Comparison of ENCODE assay signal across 1 cellular context in the genomic region with DNA sequence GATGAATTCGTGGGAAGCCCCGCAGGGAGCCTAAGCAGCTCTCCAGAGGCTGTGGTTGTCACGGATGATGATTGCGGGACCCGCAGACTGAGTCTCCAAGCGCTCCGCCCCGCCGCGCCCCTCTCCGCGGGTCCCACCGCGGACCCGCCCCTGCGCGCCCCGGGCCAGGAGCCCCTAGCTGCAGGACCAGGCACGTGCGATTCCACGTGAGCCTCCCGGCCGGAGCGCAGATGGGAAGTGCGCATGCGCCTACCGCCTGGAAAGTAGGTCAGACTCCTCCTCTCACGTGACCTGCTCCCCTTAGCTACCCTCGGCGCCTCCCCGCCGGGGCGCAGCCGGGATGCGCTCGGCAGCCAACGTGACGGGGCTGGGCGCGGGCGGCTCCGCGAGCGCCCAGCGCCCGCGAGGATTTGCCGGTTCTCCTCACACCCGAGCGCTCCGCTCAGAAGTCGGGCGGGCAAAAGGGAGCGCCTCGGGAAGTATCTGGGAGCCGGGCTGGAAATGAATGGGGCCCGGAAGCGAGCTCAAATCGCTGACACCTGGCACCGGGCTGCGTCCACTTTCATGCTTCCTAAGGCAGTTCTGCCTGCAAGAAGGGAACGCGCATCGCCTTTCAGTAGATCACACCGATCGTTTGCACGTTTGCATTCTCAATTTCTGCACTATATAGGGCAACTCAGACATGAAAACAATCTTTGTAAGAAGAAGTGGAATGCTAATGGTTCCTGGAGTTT.
TF ChIP-seq lines count a peak whose summit lies in the region.

No MANE protein-coding gene starts in this region.

TF ChIP-seq in HEK293, 187 proteins besides CTCF, POLR2A, EP300 and RAD21 (continued from another document and continues in another):
- TF ChIP-seq, protein P1, sequence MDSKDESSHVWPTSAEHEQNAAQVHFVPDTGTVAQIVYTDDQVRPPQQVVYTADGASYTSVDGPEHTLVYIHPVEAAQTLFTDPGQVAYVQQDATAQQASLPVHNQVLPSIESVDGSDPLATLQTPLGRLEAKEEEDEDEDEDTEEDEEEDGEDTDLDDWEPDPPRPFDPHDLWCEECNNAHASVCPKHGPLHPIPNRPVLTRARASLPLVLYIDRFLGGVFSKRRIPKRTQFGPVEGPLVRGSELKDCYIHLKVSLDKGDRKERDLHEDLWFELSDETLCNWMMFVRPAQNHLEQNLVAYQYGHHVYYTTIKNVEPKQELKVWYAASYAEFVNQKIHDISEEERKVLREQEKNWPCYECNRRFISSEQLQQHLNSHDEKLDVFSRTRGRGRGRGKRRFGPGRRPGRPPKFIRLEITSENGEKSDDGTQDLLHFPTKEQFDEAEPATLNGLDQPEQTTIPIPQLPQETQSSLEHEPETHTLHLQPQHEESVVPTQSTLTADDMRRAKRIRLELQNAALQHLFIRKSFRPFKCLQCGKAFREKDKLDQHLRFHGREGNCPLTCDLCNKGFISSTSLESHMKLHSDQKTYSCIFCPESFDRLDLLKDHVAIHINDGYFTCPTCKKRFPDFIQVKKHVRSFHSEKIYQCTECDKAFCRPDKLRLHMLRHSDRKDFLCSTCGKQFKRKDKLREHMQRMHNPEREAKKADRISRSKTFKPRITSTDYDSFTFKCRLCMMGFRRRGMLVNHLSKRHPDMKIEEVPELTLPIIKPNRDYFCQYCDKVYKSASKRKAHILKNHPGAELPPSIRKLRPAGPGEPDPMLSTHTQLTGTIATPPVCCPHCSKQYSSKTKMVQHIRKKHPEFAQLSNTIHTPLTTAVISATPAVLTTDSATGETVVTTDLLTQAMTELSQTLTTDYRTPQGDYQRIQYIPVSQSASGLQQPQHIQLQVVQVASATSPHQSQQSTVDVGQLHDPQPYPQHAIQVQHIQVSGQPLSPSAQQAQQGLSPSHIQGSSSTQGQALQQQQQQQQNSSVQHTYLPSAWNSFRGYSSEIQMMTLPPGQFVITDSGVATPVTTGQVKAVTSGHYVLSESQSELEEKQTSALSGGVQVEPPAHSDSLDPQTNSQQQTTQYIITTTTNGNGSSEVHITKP (tag by site-specific recombination; IDR thresholded peaks at IDR 0.05), result peak; percentile 96
- TF ChIP-seq KLF9 (tag by site-specific recombination; IDR thresholded peaks at IDR 0.05; ENCODE audit: low read depth), result peak; percentile 51; the same call in 1 of the 2 replicates
- TF ChIP-seq, protein P2, sequence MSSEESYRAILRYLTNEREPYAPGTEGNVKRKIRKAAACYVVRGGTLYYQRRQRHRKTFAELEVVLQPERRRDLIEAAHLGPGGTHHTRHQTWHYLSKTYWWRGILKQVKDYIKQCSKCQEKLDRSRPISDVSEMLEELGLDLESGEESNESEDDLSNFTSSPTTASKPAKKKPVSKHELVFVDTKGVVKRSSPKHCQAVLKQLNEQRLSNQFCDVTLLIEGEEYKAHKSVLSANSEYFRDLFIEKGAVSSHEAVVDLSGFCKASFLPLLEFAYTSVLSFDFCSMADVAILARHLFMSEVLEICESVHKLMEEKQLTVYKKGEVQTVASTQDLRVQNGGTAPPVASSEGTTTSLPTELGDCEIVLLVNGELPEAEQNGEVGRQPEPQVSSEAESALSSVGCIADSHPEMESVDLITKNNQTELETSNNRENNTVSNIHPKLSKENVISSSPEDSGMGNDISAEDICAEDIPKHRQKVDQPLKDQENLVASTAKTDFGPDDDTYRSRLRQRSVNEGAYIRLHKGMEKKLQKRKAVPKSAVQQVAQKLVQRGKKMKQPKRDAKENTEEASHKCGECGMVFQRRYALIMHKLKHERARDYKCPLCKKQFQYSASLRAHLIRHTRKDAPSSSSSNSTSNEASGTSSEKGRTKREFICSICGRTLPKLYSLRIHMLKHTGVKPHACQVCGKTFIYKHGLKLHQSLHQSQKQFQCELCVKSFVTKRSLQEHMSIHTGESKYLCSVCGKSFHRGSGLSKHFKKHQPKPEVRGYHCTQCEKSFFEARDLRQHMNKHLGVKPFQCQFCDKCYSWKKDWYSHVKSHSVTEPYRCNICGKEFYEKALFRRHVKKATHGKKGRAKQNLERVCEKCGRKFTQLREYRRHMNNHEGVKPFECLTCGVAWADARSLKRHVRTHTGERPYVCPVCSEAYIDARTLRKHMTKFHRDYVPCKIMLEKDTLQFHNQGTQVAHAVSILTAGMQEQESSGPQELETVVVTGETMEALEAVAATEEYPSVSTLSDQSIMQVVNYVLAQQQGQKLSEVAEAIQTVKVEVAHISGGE (tag by site-specific recombination; conservative IDR thresholded peaks at IDR 0.05; ENCODE audit: low read depth), result peak; percentile 75
- TF ChIP-seq GLI2 (tag by site-specific recombination; IDR thresholded peaks at IDR 0.05; ENCODE audit: borderline replicate concordance, low read depth), result no peak
- no peak for TF ChIP-seq ZNF133 (tag by site-specific recombination; IDR thresholded peaks at IDR 0.05)
- TF ChIP-seq, protein P3, sequence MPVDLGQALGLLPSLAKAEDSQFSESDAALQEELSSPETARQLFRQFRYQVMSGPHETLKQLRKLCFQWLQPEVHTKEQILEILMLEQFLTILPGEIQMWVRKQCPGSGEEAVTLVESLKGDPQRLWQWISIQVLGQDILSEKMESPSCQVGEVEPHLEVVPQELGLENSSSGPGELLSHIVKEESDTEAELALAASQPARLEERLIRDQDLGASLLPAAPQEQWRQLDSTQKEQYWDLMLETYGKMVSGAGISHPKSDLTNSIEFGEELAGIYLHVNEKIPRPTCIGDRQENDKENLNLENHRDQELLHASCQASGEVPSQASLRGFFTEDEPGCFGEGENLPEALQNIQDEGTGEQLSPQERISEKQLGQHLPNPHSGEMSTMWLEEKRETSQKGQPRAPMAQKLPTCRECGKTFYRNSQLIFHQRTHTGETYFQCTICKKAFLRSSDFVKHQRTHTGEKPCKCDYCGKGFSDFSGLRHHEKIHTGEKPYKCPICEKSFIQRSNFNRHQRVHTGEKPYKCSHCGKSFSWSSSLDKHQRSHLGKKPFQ (tag by site-specific recombination; IDR thresholded peaks at IDR 0.05), result peak; percentile 36; the same call in 1 of the 2 replicates
- TF ChIP-seq SP7 (tag by site-specific recombination; IDR thresholded peaks at IDR 0.05), result peak; percentile 15; the same call in 1 of the 2 replicates
- TF ChIP-seq ZNF121 (tag by site-specific recombination; IDR thresholded peaks at IDR 0.05), result no peak
- no peak for TF ChIP-seq ZNF169 (tag by site-specific recombination; IDR thresholded peaks at IDR 0.05)
- no peak for TF ChIP-seq BCL11B (tag by site-specific recombination; IDR thresholded peaks at IDR 0.05; ENCODE audit: low read depth)
- TF ChIP-seq, protein P4, sequence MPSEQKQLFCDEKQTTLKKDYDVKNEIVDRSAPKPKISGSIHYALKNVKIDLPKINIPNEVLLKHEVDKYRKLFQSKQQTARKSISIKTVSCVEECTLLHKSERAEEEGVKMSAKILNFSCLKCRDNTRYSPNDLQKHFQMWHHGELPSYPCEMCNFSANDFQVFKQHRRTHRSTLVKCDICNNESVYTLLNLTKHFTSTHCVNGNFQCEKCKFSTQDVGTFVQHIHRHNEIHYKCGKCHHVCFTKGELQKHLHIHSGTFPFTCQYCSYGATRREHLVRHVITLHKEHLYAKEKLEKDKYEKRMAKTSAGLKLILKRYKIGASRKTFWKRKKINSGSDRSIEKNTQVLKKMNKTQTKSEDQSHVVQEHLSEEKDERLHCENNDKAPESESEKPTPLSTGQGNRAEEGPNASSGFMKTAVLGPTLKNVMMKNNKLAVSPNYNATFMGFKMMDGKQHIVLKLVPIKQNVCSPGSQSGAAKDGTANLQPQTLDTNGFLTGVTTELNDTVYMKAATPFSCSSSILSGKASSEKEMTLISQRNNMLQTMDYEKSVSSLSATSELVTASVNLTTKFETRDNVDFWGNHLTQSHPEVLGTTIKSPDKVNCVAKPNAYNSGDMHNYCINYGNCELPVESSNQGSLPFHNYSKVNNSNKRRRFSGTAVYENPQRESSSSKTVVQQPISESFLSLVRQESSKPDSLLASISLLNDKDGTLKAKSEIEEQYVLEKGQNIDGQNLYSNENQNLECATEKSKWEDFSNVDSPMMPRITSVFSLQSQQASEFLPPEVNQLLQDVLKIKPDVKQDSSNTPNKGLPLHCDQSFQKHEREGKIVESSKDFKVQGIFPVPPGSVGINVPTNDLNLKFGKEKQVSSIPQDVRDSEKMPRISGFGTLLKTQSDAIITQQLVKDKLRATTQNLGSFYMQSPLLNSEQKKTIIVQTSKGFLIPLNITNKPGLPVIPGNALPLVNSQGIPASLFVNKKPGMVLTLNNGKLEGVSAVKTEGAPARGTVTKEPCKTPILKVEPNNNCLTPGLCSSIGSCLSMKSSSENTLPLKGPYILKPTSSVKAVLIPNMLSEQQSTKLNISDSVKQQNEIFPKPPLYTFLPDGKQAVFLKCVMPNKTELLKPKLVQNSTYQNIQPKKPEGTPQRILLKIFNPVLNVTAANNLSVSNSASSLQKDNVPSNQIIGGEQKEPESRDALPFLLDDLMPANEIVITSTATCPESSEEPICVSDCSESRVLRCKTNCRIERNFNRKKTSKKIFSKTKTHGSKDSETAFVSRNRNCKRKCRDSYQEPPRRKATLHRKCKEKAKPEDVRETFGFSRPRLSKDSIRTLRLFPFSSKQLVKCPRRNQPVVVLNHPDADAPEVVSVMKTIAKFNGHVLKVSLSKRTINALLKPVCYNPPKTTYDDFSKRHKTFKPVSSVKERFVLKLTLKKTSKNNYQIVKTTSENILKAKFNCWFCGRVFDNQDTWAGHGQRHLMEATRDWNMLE (tag by site-specific recombination; conservative IDR thresholded peaks at IDR 0.05; ENCODE audit: low read depth), result 0 out of 2 replicates have a peak, but pooled peaks have one; percentile 16
- TF ChIP-seq ZNF394 (tag by site-specific recombination; IDR thresholded peaks at IDR 0.05; ENCODE audit: borderline replicate concordance), result peak; percentile 36; the same call in 1 of the 2 replicates
- peak; percentile 76; the same call in 1 of the 2 replicates for TF ChIP-seq ZNF561 (tag by site-specific recombination; IDR thresholded peaks at IDR 0.05; ENCODE audit: borderline replicate concordance)
- TF ChIP-seq ZNF660 (tag by site-specific recombination; IDR thresholded peaks at IDR 0.05), result peak; percentile 72; the same call in 1 of the 2 replicates
- TF ChIP-seq ZNF654 (tag by site-specific recombination; IDR thresholded peaks at IDR 0.05; ENCODE audit: low read depth), result no peak
- TF ChIP-seq, protein P5, sequence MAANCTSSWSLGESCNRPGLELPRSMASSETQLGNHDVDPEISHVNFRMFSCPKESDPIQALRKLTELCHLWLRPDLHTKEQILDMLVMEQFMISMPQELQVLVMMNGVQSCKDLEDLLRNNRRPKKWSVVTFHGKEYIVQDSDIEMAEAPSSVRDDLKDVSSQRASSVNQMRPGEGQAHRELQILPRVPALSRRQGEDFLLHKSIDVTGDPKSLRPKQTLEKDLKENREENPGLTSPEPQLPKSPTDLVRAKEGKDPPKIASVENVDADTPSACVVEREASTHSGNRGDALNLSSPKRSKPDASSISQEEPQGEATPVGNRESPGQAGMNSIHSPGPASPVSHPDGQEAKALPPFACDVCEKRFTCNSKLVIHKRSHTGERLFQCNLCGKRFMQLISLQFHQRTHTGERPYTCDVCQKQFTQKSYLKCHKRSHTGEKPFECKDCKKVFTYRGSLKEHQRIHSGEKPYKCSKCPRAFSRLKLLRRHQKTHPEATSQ (tag by site-specific recombination; IDR thresholded peaks at IDR 0.05), result no peak
- TF ChIP-seq PRDM1 (tag by site-specific recombination; IDR thresholded peaks at IDR 0.05), result peak; percentile 73
- peak; percentile 78; the same call in 1 of the 2 replicates for TF ChIP-seq KLF8 (tag by site-specific recombination; IDR thresholded peaks at IDR 0.05)
- peak; percentile 25; the same call in 1 of the 2 replicates for TF ChIP-seq ZNF610 (tag by site-specific recombination; IDR thresholded peaks at IDR 0.05; ENCODE audit: borderline replicate concordance)
- peak; percentile 62 for TF ChIP-seq SP2 (tag by site-specific recombination; IDR thresholded peaks at IDR 0.05)
- TF ChIP-seq ZNF16 (tag by site-specific recombination; IDR thresholded peaks at IDR 0.05; ENCODE audit: low read depth), result no peak
- TF ChIP-seq, protein P6, sequence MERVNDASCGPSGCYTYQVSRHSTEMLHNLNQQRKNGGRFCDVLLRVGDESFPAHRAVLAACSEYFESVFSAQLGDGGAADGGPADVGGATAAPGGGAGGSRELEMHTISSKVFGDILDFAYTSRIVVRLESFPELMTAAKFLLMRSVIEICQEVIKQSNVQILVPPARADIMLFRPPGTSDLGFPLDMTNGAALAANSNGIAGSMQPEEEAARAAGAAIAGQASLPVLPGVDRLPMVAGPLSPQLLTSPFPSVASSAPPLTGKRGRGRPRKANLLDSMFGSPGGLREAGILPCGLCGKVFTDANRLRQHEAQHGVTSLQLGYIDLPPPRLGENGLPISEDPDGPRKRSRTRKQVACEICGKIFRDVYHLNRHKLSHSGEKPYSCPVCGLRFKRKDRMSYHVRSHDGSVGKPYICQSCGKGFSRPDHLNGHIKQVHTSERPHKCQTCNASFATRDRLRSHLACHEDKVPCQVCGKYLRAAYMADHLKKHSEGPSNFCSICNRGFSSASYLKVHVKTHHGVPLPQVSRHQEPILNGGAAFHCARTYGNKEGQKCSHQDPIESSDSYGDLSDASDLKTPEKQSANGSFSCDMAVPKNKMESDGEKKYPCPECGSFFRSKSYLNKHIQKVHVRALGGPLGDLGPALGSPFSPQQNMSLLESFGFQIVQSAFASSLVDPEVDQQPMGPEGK (tag by site-specific recombination; IDR thresholded peaks at IDR 0.05), result peak; percentile 61
- TF ChIP-seq ZNF76 (tag by site-specific recombination; IDR thresholded peaks at IDR 0.05; ENCODE audit: borderline replicate concordance, low read depth), result no peak
- TF ChIP-seq ZFP3 (tag by site-specific recombination; IDR thresholded peaks at IDR 0.05; ENCODE audit: low read depth), result no peak
- no peak for TF ChIP-seq ZNF571 (tag by site-specific recombination; IDR thresholded peaks at IDR 0.05)
- TF ChIP-seq ZIC2 (tag by site-specific recombination; IDR thresholded peaks at IDR 0.05), result peak; percentile 85
- peak; percentile 63; the same call in 1 of the 2 replicates for TF ChIP-seq IKZF3 (tag by site-specific recombination; IDR thresholded peaks at IDR 0.05)
- TF ChIP-seq MZF1 (tag by site-specific recombination; IDR thresholded peaks at IDR 0.05; ENCODE audit: borderline replicate concordance), result 0 out of 2 replicates have a peak, but pooled peaks have one; percentile 14
- TF ChIP-seq HOXC10 (CRISPR knock-in tag; IDR thresholded peaks at IDR 0.05), result no peak
- TF ChIP-seq ZNF174 (tag by site-specific recombination; IDR thresholded peaks at IDR 0.05), result no peak
- TF ChIP-seq, protein P7, sequence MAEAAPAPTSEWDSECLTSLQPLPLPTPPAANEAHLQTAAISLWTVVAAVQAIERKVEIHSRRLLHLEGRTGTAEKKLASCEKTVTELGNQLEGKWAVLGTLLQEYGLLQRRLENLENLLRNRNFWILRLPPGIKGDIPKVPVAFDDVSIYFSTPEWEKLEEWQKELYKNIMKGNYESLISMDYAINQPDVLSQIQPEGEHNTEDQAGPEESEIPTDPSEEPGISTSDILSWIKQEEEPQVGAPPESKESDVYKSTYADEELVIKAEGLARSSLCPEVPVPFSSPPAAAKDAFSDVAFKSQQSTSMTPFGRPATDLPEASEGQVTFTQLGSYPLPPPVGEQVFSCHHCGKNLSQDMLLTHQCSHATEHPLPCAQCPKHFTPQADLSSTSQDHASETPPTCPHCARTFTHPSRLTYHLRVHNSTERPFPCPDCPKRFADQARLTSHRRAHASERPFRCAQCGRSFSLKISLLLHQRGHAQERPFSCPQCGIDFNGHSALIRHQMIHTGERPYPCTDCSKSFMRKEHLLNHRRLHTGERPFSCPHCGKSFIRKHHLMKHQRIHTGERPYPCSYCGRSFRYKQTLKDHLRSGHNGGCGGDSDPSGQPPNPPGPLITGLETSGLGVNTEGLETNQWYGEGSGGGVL (tag by site-specific recombination; IDR thresholded peaks at IDR 0.05), result no peak
